ENCODE assay signal across 21 cellular contexts in genomic region chr9:35269919-35270318, GRCh38.
"Had no signal": no experiment of that assay in that cellular context is flagged by ENCODE, and none has a peak within 500 bp of the region (broad histone marks: within the 10 kb centered on the region; RNA-seq: fewer than 3 reads in every experiment).

No MANE protein-coding gene starts in this region.

- H3K4me3 ChIP-seq: coronary artery, hepatocyte, mucosa of descending colon, pancreas, sigmoid colon, smooth muscle cell, thoracic aorta had no signal

- ATAC-seq: mucosa of descending colon, pancreas had no signal

- H3K36me3 ChIP-seq: pancreas, sigmoid colon, thoracic aorta had no signal

- H3K27ac ChIP-seq: hepatocyte, pancreas, sigmoid colon had no signal

- H3K9me3 ChIP-seq: mucosa of descending colon, pancreas, sigmoid colon, thoracic aorta had no signal

- H3K4me1 ChIP-seq: pancreas, sigmoid colon had no signal

- DNase-seq: activated CD4-positive, alpha-beta memory T cell treated with anti-CD3 and anti-CD28 coated beads, Interleukin-2, amount 10 ng/mL, durations not matched to agents 7 days and 5 days; activated CD4-positive, alpha-beta T cell treated with anti-CD3 and anti-CD28 coated beads for 48 hours; activated effector memory CD4-positive, alpha-beta T cell treated with anti-CD3 and anti-CD28 coated beads, Interleukin-2, amount 50 U/mL, for 16 hours; activated naive CD4-positive, alpha-beta T cell treated with anti-CD3 and anti-CD28 coated beads, Interleukin-2, amount 10 ng/mL, durations not matched to agents 7 days and 5 days; activated T-cell treated with anti-CD3 and anti-CD28 coated beads for 4 hours; amygdala; cerebellar nuclear complex; endodermal cell; foreskin fibroblast; immature natural killer cell; mesendoderm; mucosa of descending colon; nephron progenitor cell; pancreas; sigmoid colon; stimulated activated CD4-positive, alpha-beta T cell treated with anti-CD3 and anti-CD28 coated beads, Interleukin-4, amount 100 ng/mL, for 24 hours; stimulated activated naive CD4-positive, alpha-beta T cell treated with Interleukin-2 at 50 U/mL for 16 hours had no signal

- H3K27me3 ChIP-seq: hepatocyte, pancreas, sigmoid colon had no signal
